In the genomic region with DNA sequence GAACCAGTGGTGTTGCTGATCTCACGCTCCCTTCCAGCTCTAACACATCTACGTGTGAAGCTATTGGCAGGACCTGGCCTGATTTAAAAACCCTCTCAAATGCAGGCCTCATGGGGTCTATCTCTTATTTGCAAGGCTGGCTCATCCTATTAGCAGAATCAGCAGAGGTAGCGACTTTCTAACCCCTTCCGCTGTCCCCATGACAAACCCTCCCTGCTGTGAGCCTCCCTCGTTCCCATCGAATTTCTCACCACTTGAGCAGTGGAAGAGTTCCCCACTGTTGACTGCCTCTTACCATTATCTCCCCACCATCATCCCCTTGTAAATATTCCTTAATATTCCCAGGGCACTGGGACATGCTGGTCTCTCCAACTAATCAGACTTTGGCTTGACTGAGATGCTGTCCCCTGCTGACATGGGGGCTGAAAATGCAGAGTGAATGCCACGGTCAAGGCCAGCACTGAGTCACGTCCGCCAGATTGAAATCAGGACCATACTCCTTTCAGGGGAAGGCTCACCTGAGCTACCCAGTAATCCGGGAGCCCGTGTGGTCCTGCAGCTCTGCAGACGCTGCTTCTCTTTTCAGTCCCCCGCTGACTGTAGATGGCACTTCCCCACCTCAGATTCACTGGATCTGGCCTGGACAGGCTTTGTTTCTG, we compare ENCODE assay signal across 17 cellular contexts.
"Had no signal": no experiment of that assay in that cellular context is flagged by ENCODE, and none has a peak within 500 bp of the region (broad histone marks: within the 10 kb centered on the region; RNA-seq: fewer than 3 reads in every experiment).

No MANE protein-coding gene starts in this region.

- H3K9me3 ChIP-seq: lower lobe of right lung, pancreas, thyroid gland had no signal

- H3K27ac ChIP-seq: brain microvascular endothelial cell, lower lobe of right lung, pancreas, thyroid gland, WERI-Rb-1 had no signal

- H3K4me3 ChIP-seq: lower lobe of right lung, pancreas, thyroid gland had no signal

- ATAC-seq: activated CD4-positive, alpha-beta T cell treated with anti-CD3 and anti-CD28 coated beads for 36 hours; activated CD8-positive, alpha-beta T cell treated with anti-CD3 and anti-CD28 coated beads for 36 hours; left cardiac atrium; lower lobe of right lung; pancreas; stimulated activated effector memory CD8-positive, alpha-beta T cell treated with anti-CD3 and anti-CD28 coated beads, Interleukin-12 subunit alpha, Interleukin-12 subunit beta, amount 100 ng/mL, for 72 hours; T-helper 17 cell had no signal

- H3K4me1 ChIP-seq: lower lobe of right lung, pancreas, thyroid gland had no signal

- H3K27me3 ChIP-seq: brain microvascular endothelial cell, pancreas, thyroid gland had no signal

- DNase-seq: activated CD4-positive, alpha-beta T cell treated with anti-CD3 and anti-CD28 coated beads for 36 hours; activated CD8-positive, alpha-beta memory T cell treated with anti-CD3 and anti-CD28 coated beads, Interleukin-2, amount 50 U/mL, for 4 hours; activated CD8-positive, alpha-beta T cell treated with anti-CD3 and anti-CD28 coated beads for 36 hours; activated gamma-delta T cell treated with Interleukin-2 at 50 U/mL for 16 hours; anterior cingulate cortex; brain microvascular endothelial cell; cortex of kidney; effector memory CD4-positive, alpha-beta T cell; foreskin melanocyte; left cardiac atrium; lower lobe of right lung; pancreas; stimulated activated CD4-positive, alpha-beta T cell treated with anti-CD3 and anti-CD28 coated beads, Interleukin-12 subunit alpha, Interleukin-12 subunit beta, amount 100 ng/mL, for 4 hours; T-helper 17 cell; thyroid gland; WERI-Rb-1 had no signal
